In genomic region chr3:10217359-10217758, GRCh38 we compare ENCODE assay signal across 31 cellular contexts.
"Had no signal": no experiment of that assay in that cellular context is flagged by ENCODE, and none has a peak within 500 bp of the region (broad histone marks: within the 10 kb centered on the region; RNA-seq: fewer than 3 reads in every experiment).

No MANE protein-coding gene starts in this region.

- H3K4me3 Mint-ChIP-seq: activated B cell treated with CpG ODN at 0.5 μM for 24 hours; activated CD4-positive, alpha-beta memory T cell treated with anti-CD3 and anti-CD28 coated beads for 36 hours; activated CD4-positive, alpha-beta T cell treated with anti-CD3 and anti-CD28 coated beads for 36 hours; activated CD4-positive, alpha-beta T cell treated with anti-CD3 and anti-CD28 coated beads, Interleukin-2, amount 10 ng/mL, durations not matched to agents 24 days and 14 days; activated CD8-positive, alpha-beta memory T cell treated with anti-CD3 and anti-CD28 coated beads, Interleukin-2, amount 10 ng/mL, durations not matched to agents 7 days and 5 days; activated CD8-positive, alpha-beta T cell treated with anti-CD3 and anti-CD28 coated beads, Interleukin-2, amount 10 ng/mL, durations not matched to agents 7 days and 5 days; activated naive CD4-positive, alpha-beta T cell treated with anti-CD3 and anti-CD28 coated beads, Interleukin-2, amount 10 ng/mL, durations not matched to agents 7 days and 5 days; activated naive CD8-positive, alpha-beta T cell; activated T-helper 1 cell treated with anti-CD3 and anti-CD28 coated beads, Interleukin-12 subunit alpha, Interleukin-12 subunit beta, Interleukin-2, Interleukin-4 antibody, amounts not matched to agents 30 ng/mL and 10 ng/mL and 1 ng/mL, durations not matched to agents 14 hours and 24 hours and 36 hours; effector memory CD8-positive, alpha-beta T cell; T-helper 2 cell treated with Interferon-gamma antibody and Interleukin-4, amounts not matched to agents 5 μg/mL and 100 μg/mL, for 36 hours had no signal

- ATAC-seq: activated CD4-positive, alpha-beta T cell treated with anti-CD3 and anti-CD28 coated beads for 36 hours; activated CD4-positive, CD25-positive, alpha-beta regulatory T cell treated with anti-CD3 and anti-CD28 coated beads, Interleukin-2, amount 50 U/mL, for 24 hours; activated CD8-positive, alpha-beta memory T cell treated with anti-CD3 and anti-CD28 coated beads, Interleukin-2, amount 10 ng/mL, durations not matched to agents 7 days and 5 days; activated CD8-positive, alpha-beta T cell treated with anti-CD3 and anti-CD28 coated beads, Interleukin-2, amount 10 ng/mL, durations not matched to agents 7 days and 5 days; effector memory CD8-positive, alpha-beta T cell; foreskin keratinocyte; gastrocnemius medialis; heart right ventricle had no signal

- H3K27ac ChIP-seq: esophagus muscularis mucosa, foreskin keratinocyte, gastrocnemius medialis, heart right ventricle, WERI-Rb-1 had no signal

- H3K36me3 ChIP-seq: WERI-Rb-1 had no signal

- H3K4me3 ChIP-seq: esophagus muscularis mucosa, gastrocnemius medialis, heart right ventricle had no signal

- H3K27me3 Mint-ChIP-seq: activated B cell treated with CpG ODN at 0.5 μM for 24 hours; activated CD4-positive, alpha-beta memory T cell treated with anti-CD3 and anti-CD28 coated beads for 36 hours; activated CD4-positive, alpha-beta T cell treated with anti-CD3 and anti-CD28 coated beads for 36 hours; activated CD4-positive, alpha-beta T cell treated with anti-CD3 and anti-CD28 coated beads, Interleukin-2, amount 10 ng/mL, durations not matched to agents 24 days and 14 days; activated CD8-positive, alpha-beta memory T cell treated with anti-CD3 and anti-CD28 coated beads, Interleukin-2, amount 10 ng/mL, durations not matched to agents 7 days and 5 days; activated naive CD4-positive, alpha-beta T cell treated with anti-CD3 and anti-CD28 coated beads, Interleukin-2, amount 10 ng/mL, durations not matched to agents 7 days and 5 days; activated naive CD8-positive, alpha-beta T cell; effector memory CD8-positive, alpha-beta T cell had no signal

- H3K27me3 ChIP-seq: esophagus muscularis mucosa, foreskin keratinocyte, gastrocnemius medialis, heart right ventricle had no signal

- H3K9me3 Mint-ChIP-seq: activated T-helper 1 cell treated with anti-CD3 and anti-CD28 coated beads, Interleukin-12 subunit alpha, Interleukin-12 subunit beta, Interleukin-2, Interleukin-4 antibody, amounts not matched to agents 30 ng/mL and 10 ng/mL and 1 ng/mL, durations not matched to agents 14 hours and 24 hours and 36 hours; effector memory CD8-positive, alpha-beta T cell had no signal

- H3K9me3 ChIP-seq: gastrocnemius medialis had no signal

- H3K4me1 ChIP-seq: esophagus muscularis mucosa, gastrocnemius medialis had no signal

- H3K27ac Mint-ChIP-seq: activated B cell treated with CpG ODN at 0.5 μM for 24 hours; activated CD4-positive, alpha-beta T cell treated with anti-CD3 and anti-CD28 coated beads for 36 hours; activated CD4-positive, alpha-beta T cell treated with anti-CD3 and anti-CD28 coated beads, Interleukin-2, amount 10 ng/mL, durations not matched to agents 24 days and 14 days; activated CD8-positive, alpha-beta memory T cell treated with anti-CD3 and anti-CD28 coated beads, Interleukin-2, amount 10 ng/mL, durations not matched to agents 7 days and 5 days; activated CD8-positive, alpha-beta T cell treated with anti-CD3 and anti-CD28 coated beads, Interleukin-2, amount 10 ng/mL, durations not matched to agents 7 days and 5 days; activated naive CD4-positive, alpha-beta T cell treated with anti-CD3 and anti-CD28 coated beads, Interleukin-2, amount 10 ng/mL, durations not matched to agents 7 days and 5 days; activated naive CD8-positive, alpha-beta T cell; activated T-helper 1 cell treated with anti-CD3 and anti-CD28 coated beads, Interleukin-12 subunit alpha, Interleukin-12 subunit beta, Interleukin-2, Interleukin-4 antibody, amounts not matched to agents 30 ng/mL and 10 ng/mL and 1 ng/mL, durations not matched to agents 14 hours and 24 hours and 36 hours; activated T-helper 2 cell treated with anti-CD3 and anti-CD28 coated beads, Interferon-gamma antibody, Interleukin-2, Interleukin-4, amounts not matched to agents 10 μg/mL and 5 μg/mL and 100 μg/mL, durations not matched to agents 14 hours and 24 hours and 36 hours; T-helper 2 cell treated with Interferon-gamma antibody and Interleukin-4, amounts not matched to agents 5 μg/mL and 100 μg/mL, for 36 hours had no signal

- DNase-seq: activated B cell treated with CpG ODN at 0.5 μM for 24 hours; activated CD4-positive, alpha-beta memory T cell treated with anti-CD3 and anti-CD28 coated beads for 36 hours; activated CD4-positive, alpha-beta T cell treated with anti-CD3 and anti-CD28 coated beads for 36 hours; activated CD4-positive, alpha-beta T cell treated with anti-CD3 and anti-CD28 coated beads, Interleukin-2, amount 10 ng/mL, durations not matched to agents 24 days and 14 days; activated CD8-positive, alpha-beta memory T cell treated with anti-CD3 and anti-CD28 coated beads, Interleukin-2, amount 10 ng/mL, durations not matched to agents 7 days and 5 days; activated CD8-positive, alpha-beta memory T cell treated with anti-CD3 and anti-CD28 coated beads, Interleukin-2, amount 50 U/mL, for 4 hours; activated CD8-positive, alpha-beta T cell treated with anti-CD3 and anti-CD28 coated beads, Interleukin-2, amount 10 ng/mL, durations not matched to agents 7 days and 5 days; activated effector memory CD4-positive, alpha-beta T cell treated with anti-CD3 and anti-CD28 coated beads, Interleukin-2, amount 50 U/mL, for 16 hours; activated naive CD4-positive, alpha-beta T cell treated with anti-CD3 and anti-CD28 coated beads, Interleukin-2, amount 10 ng/mL, durations not matched to agents 7 days and 5 days; activated T-cell treated with anti-CD3 and anti-CD28 coated beads, Interleukin-2, amount 50 U/mL, for 1 hour; activated T-cell treated with anti-CD3 and anti-CD28 coated beads, Interleukin-2, amount 50 U/mL, for 48 hours; amniotic stem cell; anterior cingulate cortex; caudate nucleus; cortex of kidney; dermis blood vessel endothelial cell; effector CD4-positive, alpha-beta T cell; effector memory CD8-positive, alpha-beta T cell; erythroblast; foreskin keratinocyte; gastrocnemius medialis; glutamatergic neuron; heart right ventricle; T1000; WERI-Rb-1 had no signal
